26 cellular contexts compared by ENCODE assay signal in the genomic region with DNA sequence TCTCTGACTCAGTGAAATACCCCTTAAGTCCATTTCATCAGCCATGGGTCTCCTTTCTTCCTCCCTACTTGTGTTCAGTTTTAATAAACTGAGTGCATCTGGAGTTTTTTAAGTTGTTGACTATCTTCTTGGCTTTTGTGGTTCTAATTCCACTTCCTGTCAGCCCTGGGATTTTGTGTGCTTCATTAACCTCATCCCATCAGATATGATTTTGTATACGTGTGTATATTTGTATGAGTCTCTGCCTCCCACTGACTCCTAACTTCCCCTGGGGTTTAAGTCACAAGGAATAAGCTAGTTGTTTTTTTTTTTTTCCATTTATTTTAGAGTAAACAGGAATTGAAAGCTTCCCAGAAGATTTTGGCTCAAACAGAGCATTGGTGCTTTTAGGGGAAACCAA.
A peak's percentile ranks its signal among the peaks of the same experiment; 100 is the strongest.
DNase-seq lines count a peak whose midpoint lies in the region; ATAC-seq, FAIRE-seq and TF ChIP-seq lines count a peak whose summit lies in the region.
"Had no signal": no experiment of that assay in that cellular context is flagged by ENCODE, and none has a peak within 500 bp of the region (broad histone marks: within the 10 kb centered on the region; RNA-seq: fewer than 3 reads in every experiment).

No MANE protein-coding gene starts in this region.

- no peak for TF ChIP-seq POLR2A in ovary (IDR thresholded peaks at IDR 0.05)

- CTCF ChIA-PET in A673 (lab: Charles Lee): no interaction called here

- no peak for TF ChIP-seq EP300 in ovary (IDR thresholded peaks at IDR 0.05)

- H3K23ac ChIP-seq in trophoblast cell (ENCODE audit: low read length): no peak overlapping the region

- H2BK5ac ChIP-seq in trophoblast cell (ENCODE audit: low read depth, low read length, poor library complexity): no peak overlapping the region

- DNase-seq in A673 (ENCODE audit: low spot score) (peak; percentile 41), HTR-8/SVneo (ENCODE audit: insufficient read length, low spot score) (no peak), fibroblast of pulmonary artery (ENCODE audit: low read depth) (peak; percentile 82), myocyte (ENCODE audit: low read depth) (peak; percentile 20), trophoblast cell (no peak), ovary (no peak), DMS79 (lab: John Stamatoyannopoulos, UW) (no peak)
- DNase-seq: activated CD4-positive, alpha-beta T cell treated with anti-CD3 and anti-CD28 coated beads for 4 hours; activated effector memory CD4-positive, alpha-beta T cell treated with anti-CD3 and anti-CD28 coated beads, Interleukin-2, amount 50 U/mL, for 16 hours; activated naive CD8-positive, alpha-beta T cell treated with anti-CD3 and anti-CD28 coated beads, Interleukin-2, amount 10 ng/mL, durations not matched to agents 7 days and 5 days; activated T-cell treated with anti-CD3 and anti-CD28 coated beads, Interleukin-2, amount 50 U/mL, for 1 hour; BE2C; DMS153; left colon; NCI-H1436; NCI-H345; NCI-H82; psoas muscle; stimulated activated naive CD8-positive, alpha-beta T cell treated with anti-CD3 and anti-CD28 coated beads, Interleukin-15, amount 100 ng/mL, for 72 hours; tibial artery had no signal

- no peak overlapping the region for H3K14ac ChIP-seq in trophoblast cell (ENCODE audit: low read length)

- H3K4ac ChIP-seq in trophoblast cell (ENCODE audit: low read depth, low read length): no peak overlapping the region

- H3K79me2 ChIP-seq in trophoblast cell (ENCODE audit: control insufficient read depth, insufficient read depth, low read length, poor library complexity): no peaks in the 10 kb centered on the region

- H3K36me3 ChIP-seq in A673 (ENCODE audit: insufficient read depth, low read length, poor library complexity, severe bottlenecking) (peaks cover 22% of the 10 kb centered on the region), trophoblast cell (ENCODE audit: control insufficient read depth in 1 of 2, insufficient read depth in 2 of 2, low read length in 2 of 2) (peaks cover 0 to 10% of the 10 kb centered on the region in 2 experiments), ovary (no peaks in the 10 kb centered on the region)

- H3K27ac ChIP-seq in A673 (ENCODE audit: low read depth, low read length, poor library complexity, severe bottlenecking): peak overlapping the region; percentile 49
- no peak overlapping the region for H3K27ac ChIP-seq in trophoblast cell (ENCODE audit: low read depth, low read length)
- H3K27ac ChIP-seq in ovary: no peak overlapping the region
- H3K27ac ChIP-seq: epithelial cell of prostate, RWPE1, tibial artery, VCaP had no signal

- H3K9me3 ChIP-seq in A673 (ENCODE audit: low read depth, low read length, poor library complexity, severe bottlenecking): peaks cover 7% of the 10 kb centered on the region
- no peaks in the 10 kb centered on the region for H3K9me3 ChIP-seq in trophoblast cell (ENCODE audit: insufficient read depth, low read depth, low read length)
- H3K9me3 ChIP-seq in ovary: no peaks in the 10 kb centered on the region
- H3K9me3 ChIP-seq: BE2C, HAP-1, psoas muscle, tibial artery had no signal

- no peak for ATAC-seq in GM18909 (IDR thresholded peaks at IDR 0.05; ENCODE audit: poor library complexity, unreplicated experiment)
- ATAC-seq: left colon; psoas muscle; SK-N-SH treated with all-trans-retinoic acid at 6 μM for 48 hours; stimulated activated naive CD8-positive, alpha-beta T cell treated with anti-CD3 and anti-CD28 coated beads, Interleukin-15, amount 100 ng/mL, for 72 hours had no signal

- H3K4me1 ChIP-seq in A673 (ENCODE audit: insufficient read depth, low read length, poor library complexity, severe bottlenecking) (peaks cover 11% of the 10 kb centered on the region), trophoblast cell (ENCODE audit: control insufficient read depth in 1 of 2, insufficient read depth in 2 of 2, low read length in 2 of 2) (peaks cover 6 to 7% of the 10 kb centered on the region in 2 experiments), ovary (ENCODE audit: insufficient read depth) (peaks cover 5% of the 10 kb centered on the region)
- H3K4me1 ChIP-seq: BE2C, HAP-1 had no signal

- no peaks in the 10 kb centered on the region for H3K27me3 ChIP-seq in A673 (replicated peaks; ENCODE audit: insufficient read depth, low read depth, low read length, poor library complexity)
- no peaks in the 10 kb centered on the region for H3K27me3 ChIP-seq in trophoblast cell (ENCODE audit: insufficient read depth, low read length)
- H3K27me3 ChIP-seq in ovary: no peaks in the 10 kb centered on the region
- H3K27me3 ChIP-seq: BE2C, tibial artery had no signal

- H4K91ac ChIP-seq in trophoblast cell (ENCODE audit: low read depth, low read length): no peak overlapping the region

- H2BK120ac ChIP-seq in trophoblast cell (ENCODE audit: insufficient read depth, low read length, poor library complexity): no peak overlapping the region

- H3K4me3 ChIP-seq in A673 (ENCODE audit: low read depth, low read length, poor library complexity, severe bottlenecking): no peak overlapping the region
- H3K4me3 ChIP-seq in fibroblast of pulmonary artery (replicated peaks; ENCODE audit: low read depth, low read length): no peak overlapping the region
- H3K4me3 ChIP-seq in trophoblast cell (ENCODE audit: low read depth, low read length): no peak overlapping the region
- no peak overlapping the region for H3K4me3 ChIP-seq in ovary
- H3K4me3 ChIP-seq: HAP-1, psoas muscle, tibial artery had no signal

- no peak for TF ChIP-seq CTCF in A673 (conservative IDR thresholded peaks at IDR 0.05; ENCODE audit: low read depth, low read length)
- TF ChIP-seq CTCF in fibroblast of pulmonary artery (IDR thresholded peaks at IDR 0.05; ENCODE audit: low read length, missing control alignments): no peak
- no peak for TF ChIP-seq CTCF in ovary (IDR thresholded peaks at IDR 0.05)

- H4K12ac ChIP-seq in trophoblast cell (ENCODE audit: low read depth, low read length): no peak overlapping the region

- no peak overlapping the region for H4K8ac ChIP-seq in trophoblast cell (ENCODE audit: low read depth, low read length)

- no TSS peak for BruUV-seq in A673 (replicated peaks; lab: Mats Ljungman, UMichigan)

- POLR2A ChIA-PET in A673 (lab: Charles Lee; ENCODE audit: low non-redundant PET): no interaction called here

- H3K79me1 ChIP-seq in trophoblast cell (ENCODE audit: low read length): peaks cover 13% of the 10 kb centered on the region

- H2BK12ac ChIP-seq in trophoblast cell (ENCODE audit: low read length): no peak overlapping the region

- intact Hi-C loops in A673 (cut with micrococcal nuclease; ENCODE audit: unreplicated experiment): no loop called here
- intact Hi-C loops in ovary (cut with DNase I): loop anchor here in 1 of 4 donors (5.0 kb wide), 1 partner anchor 1816 kb away; no protein-coding TSS in a partner anchor

- no CpG with 5 or more reads among the region's 1 CpG for WGBS in trophoblast cell (ENCODE audit: extremely low coverage, insufficient coverage, insufficient read length)
- WGBS in ovary, 3 donors: 32 to 51% (median 33%) methylated on average over 1 of the region's 1 CpG

- peak; percentile 54 for FAIRE-seq in HTR-8/SVneo (lab: Jason Lieb, UNC)

- H3K4me2 ChIP-seq in trophoblast cell (ENCODE audit: low read length): no peak overlapping the region

- no peak overlapping the region for H2AK5ac ChIP-seq in trophoblast cell (ENCODE audit: low read length)

- H3K9ac ChIP-seq in trophoblast cell (ENCODE audit: low read length): no peak overlapping the region

- H2AFZ ChIP-seq in trophoblast cell (ENCODE audit: insufficient read depth, low read length, poor library complexity): no peak overlapping the region

- no peak overlapping the region for H3K18ac ChIP-seq in trophoblast cell (ENCODE audit: low read length)

Comparison
In these comparisons a context has a peak if more than half of its experiments do, and no peak if none do; other contexts are left out.
1. DNase-seq: peak in A673 (single experiment), fibroblast of pulmonary artery (single experiment) and myocyte (single experiment); none in HTR-8/SVneo (single experiment), trophoblast cell (0 of 2), ovary (0 of 5) and DMS79 (single experiment).